6 cellular contexts compared by ENCODE assay signal in genomic region chr9:108928386-108928785, GRCh38.
"Had no signal": no experiment of that assay in that cellular context is flagged by ENCODE, and none has a peak within 500 bp of the region (broad histone marks: within the 10 kb centered on the region; RNA-seq: fewer than 3 reads in every experiment).

No MANE protein-coding gene starts in this region.

- H3K4me3 Mint-ChIP-seq: GM23338, H9 had no signal

- H3K9me3 Mint-ChIP-seq: GM23338, H9 had no signal

- H3K4me3 ChIP-seq: GM23338, K562 had no signal

- H3K4me2 ChIP-seq: GM23338 had no signal

- DNase-seq: H9, HCEC 1CT, IMR-90 had no signal

- H2AFZ ChIP-seq: GM23338 had no signal

- H3K27ac Mint-ChIP-seq: GM23338, H9 had no signal

- ATAC-seq: GM23338, HepG2, K562 had no signal
